ENCODE assay signal across 13 cellular contexts in the genomic region with DNA sequence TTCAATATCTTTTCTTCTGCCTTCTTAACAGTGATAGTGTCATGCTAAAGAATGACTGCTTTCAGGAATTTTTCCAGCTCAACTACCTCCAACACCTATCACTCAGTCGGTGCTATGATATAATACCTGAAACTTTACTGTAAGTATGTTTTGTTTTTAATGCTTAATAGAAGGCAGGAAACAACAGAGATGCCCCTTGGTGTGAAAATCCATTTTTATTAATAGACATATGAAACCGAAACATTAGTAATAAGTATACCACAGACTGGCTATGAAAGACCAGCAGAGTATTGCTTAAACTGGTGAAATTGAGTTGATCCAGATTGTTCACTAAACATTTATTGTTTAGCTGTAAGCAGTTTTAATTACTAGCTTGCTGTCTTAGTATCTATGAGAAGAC. TPM values are rescaled to one million over a fixed set of nuclear protein-coding genes. Genes with fewer than 3 reads are reported as not detected.
DNase-seq lines count a peak whose midpoint lies in the region; ATAC-seq and TF ChIP-seq lines count a peak whose summit lies in the region.
"Had no signal": no experiment of that assay in that cellular context is flagged by ENCODE, and none has a peak within 500 bp of the region (broad histone marks: within the 10 kb centered on the region; RNA-seq: fewer than 3 reads in every experiment).

No MANE protein-coding gene starts in this region.

- H3K9me3 ChIP-seq in stomach (no peaks in the 10 kb centered on the region), prostate gland (no peaks in the 10 kb centered on the region)
- H3K9me3 ChIP-seq: breast epithelium, pancreas had no signal

- DNase-seq in GM13976 (ENCODE audit: low spot score) (peak; percentile 37), stomach (no peak), lower leg skin (ENCODE audit: low spot score in 2 of 2) (no peak), prostate gland (ENCODE audit: low spot score) (no peak), NCI-H226 (no peak)
- DNase-seq: GM23248, NCI-H524 treated with DMSO at 0.1 percent for 48 hours, pancreas, SW 1271 had no signal

- ATAC-seq in GM19372 (IDR thresholded peaks at IDR 0.05; ENCODE audit: low read depth, unreplicated experiment) (peak; percentile 94), HG02840 (IDR thresholded peaks at IDR 0.05; ENCODE audit: low FRiP score, unreplicated experiment) (peak; percentile 91), HG03521 (IDR thresholded peaks at IDR 0.05; ENCODE audit: unreplicated experiment) (peak; percentile 98)

- in situ Hi-C loops in GM13976 (cut with MboI; ENCODE audit: low sequenced_read_pairs, unreplicated experiment) = no loop called here

- H3K4me1 ChIP-seq in stomach = peaks cover 0 to 6% (median 0%) of the 10 kb centered on the region in 4 donors
- peaks cover 4% of the 10 kb centered on the region for H3K4me1 ChIP-seq in prostate gland (replicated peaks)
- H3K4me1 ChIP-seq: breast epithelium had no signal

- intact Hi-C loops in stomach (cut with DNase I; ENCODE audit: low total_unique reads) = no loop called here
- intact Hi-C loops in lower leg skin (cut with DNase I; ENCODE audit: low total_unique reads) = no loop called here
- intact Hi-C loops in prostate gland (cut with DNase I) = loop anchor here (5.0 kb wide), 2 partner anchors 125 to 220 kb away; a partner anchor contains a TSS

- H3K4me3 ChIP-seq in stomach = no peak overlapping the region
- no peak overlapping the region for H3K4me3 ChIP-seq in lower leg skin (ENCODE audit: low read depth, poor library complexity, severe bottlenecking)
- H3K4me3 ChIP-seq in prostate gland = no peak overlapping the region
- H3K4me3 ChIP-seq: breast epithelium, GM23248, pancreas had no signal

- no peak for TF ChIP-seq EP300 in stomach (IDR thresholded peaks at IDR 0.05)

- H3K27ac ChIP-seq in stomach = no peak overlapping the region
- no peak overlapping the region for H3K27ac ChIP-seq in prostate gland
- H3K27ac ChIP-seq: breast epithelium, GM23248, pancreas had no signal

- peaks cover 11 to 77% (median 71%) of the 10 kb centered on the region in 4 donors for H3K36me3 ChIP-seq in stomach
- no peaks in the 10 kb centered on the region for H3K36me3 ChIP-seq in prostate gland
- H3K36me3 ChIP-seq: breast epithelium had no signal

- WGBS in stomach, 5 donors = 55 to 76% (median 70%) methylated on average over 2 of the region's 2 CpGs
- WGBS in lower leg skin, 2 donors = 67 to 90% methylated on average over 2 of the region's 2 CpGs
- 90% methylated on average over 2 of the region's 2 CpGs for WGBS in prostate gland

- TF ChIP-seq POLR2A in stomach (IDR thresholded peaks at IDR 0.05) (no peak), lower leg skin (IDR thresholded peaks at IDR 0.05) (no peak), prostate gland (IDR thresholded peaks at IDR 0.05) (no peak)

- TF ChIP-seq CTCF in GM13976 (IDR thresholded peaks at IDR 0.05; ENCODE audit: borderline replicate concordance, control extremely low read depth, extremely low read depth, insufficient read depth, missing control alignments) (no peak), stomach (IDR thresholded peaks at IDR 0.05) (no peak), lower leg skin (IDR thresholded peaks at IDR 0.05) (no peak), prostate gland (IDR thresholded peaks at IDR 0.05) (no peak)

- no peaks in the 10 kb centered on the region for H3K27me3 ChIP-seq in stomach
- no peaks in the 10 kb centered on the region for H3K27me3 ChIP-seq in prostate gland (replicated peaks; ENCODE audit: insufficient read depth)
- H3K27me3 ChIP-seq: breast epithelium, pancreas had no signal

RNA-seq across cellular contexts. Expression of a gene that starts 25.2 kb away (rescaled TPM):
- total RNA-seq in stomach (10 to 100 TPM in 4 of 5 donors, 1 to 10 TPM in 1; 4.3 to 25.7 (median 20.3) TPM), lower leg skin (10 to 100 TPM in 1 of 4 donors, 1 to 10 TPM in 3; 6.9 to 12.8 (median 8.6) TPM), prostate gland (1 to 10 TPM; 7.8 to 9.3 TPM)
- polyA plus RNA-seq in stomach = 1 to 10 TPM; 2.4 to 4.2 (median 2.9) TPM

RNA-seq across cellular contexts. Expression of a gene that starts 25.5 kb away (rescaled TPM):
- total RNA-seq in stomach (100 to 1,000 TPM in 1 of 5 donors, 10 to 100 TPM in 2, 1 to 10 TPM in 1, under 1 TPM in 1; 0.58 to 122 (median 10.3) TPM), lower leg skin (10 to 100 TPM in 3 of 4 donors, 1 to 10 TPM in 1; 8.1 to 22.4 (median 11.3) TPM), prostate gland (10 to 100 TPM in 1 of 2 donors, 1 to 10 TPM in 1; 7.4 to 15.7 TPM)
- polyA plus RNA-seq in stomach = 1 to 10 TPM; 1.4 to 2.7 (median 1.7) TPM
